Comparison of ENCODE assay signal across 8 cellular contexts in genomic region chr9:72557549-72557948, GRCh38. TPM values are rescaled to one million over a fixed set of nuclear protein-coding genes. Genes with fewer than 3 reads are reported as not detected.
DNase-seq lines count a peak whose midpoint lies in the region; ATAC-seq, FAIRE-seq and TF ChIP-seq lines count a peak whose summit lies in the region.

No MANE protein-coding gene starts in this region.

- ATAC-seq in K562 (peak; percentile 98), HG02763 (IDR thresholded peaks at IDR 0.05; ENCODE audit: unreplicated experiment) (no peak)
- peak; percentile 26 for ATAC-seq in naive thymus-derived CD4-positive, alpha-beta T cell

- H4K20me1 ChIP-seq in K562 (replicated peaks; ENCODE audit: control insufficient read depth, insufficient read depth, low read length) = no peaks in the 10 kb centered on the region

- TF ChIP-seq CTCF in Calu3 (IDR thresholded peaks at IDR 0.05; ENCODE audit: unreplicated experiment) (no peak), K562 (IDR thresholded peaks at IDR 0.05 in 2 of 3, conservative IDR thresholded peaks at IDR 0.05 in 1 of 3; ENCODE audit: insufficient read depth in 2 of 3, low read depth in 1 of 3, low read length in 3 of 3) (no peak), colonic mucosa (IDR thresholded peaks at IDR 0.05) (no peak)

- POLR2A ChIA-PET in K562 (lab: Yijun Ruan, JAX) = no interaction called here
- POLR2A ChIA-PET in naive thymus-derived CD4-positive, alpha-beta T cell (lab: Charles Lee) = no interaction called here
- POLR2A ChIA-PET in HEK293T (lab: Yijun Ruan, JAX) = no interaction called here

- in situ Hi-C loops in K562 (cut with MboI) = no loop called here

- no peak for TF ChIP-seq RAD21 in K562 (CRISPR knock-in tag; conservative IDR thresholded peaks at IDR 0.05 in 1 of 2, IDR thresholded peaks at IDR 0.05 in 1 of 2)

- H3K4me3 ChIP-seq in SJSA1 (no peak overlapping the region), K562 (no peak overlapping the region), colonic mucosa (no peak overlapping the region)
- no peak overlapping the region for H3K4me3 ChIP-seq in naive thymus-derived CD4-positive, alpha-beta T cell (ENCODE audit: low read length)

- peaks cover 5% of the 10 kb centered on the region for H3K36me3 Mint-ChIP-seq in Calu3 (ENCODE audit: insufficient read depth, unreplicated experiment)
- no peaks in the 10 kb centered on the region for H3K36me3 Mint-ChIP-seq in naive thymus-derived CD4-positive, alpha-beta T cell

- H3K79me2 ChIP-seq in K562 (ENCODE audit: control insufficient read depth, insufficient read depth, low read length) = no peaks in the 10 kb centered on the region

- peak; percentile 54; the same call in 1 of the 2 replicates for TF ChIP-seq EP300 in K562 (IDR thresholded peaks at IDR 0.05; ENCODE audit: low read length)

- no peak for TF ChIP-seq POLR2A in K562 (conservative IDR thresholded peaks at IDR 0.05)

- no peaks in the 10 kb centered on the region for H3K27me3 Mint-ChIP-seq in Calu3 (ENCODE audit: unreplicated experiment)
- H3K27me3 Mint-ChIP-seq in naive thymus-derived CD4-positive, alpha-beta T cell = peaks cover 0 to 5% (median 0%) of the 10 kb centered on the region in 5 donors

- H3K27ac ChIP-seq in SJSA1 (peak overlapping the region; percentile 47), K562 (ENCODE audit: extremely low read depth, low read depth, low read length) (peak overlapping the region; percentile 50; the same call in 2 of the 3 replicates), colonic mucosa (no peak overlapping the region)
- no peak overlapping the region for H3K27ac ChIP-seq in naive thymus-derived CD4-positive, alpha-beta T cell (ENCODE audit: low read depth, low read length)

- BruUV-seq in Calu3 (replicated peaks; lab: Mats Ljungman, UMichigan) (no TSS peak), K562 (replicated peaks; lab: Mats Ljungman, UMichigan) (no TSS peak)

- CTCF ChIA-PET in Calu3 (lab: Charles Lee) = interaction anchor here (0.7 kb wide), 1 partner anchor 192 kb away, joined by 3 read pairs; the partner anchor contains the start of gene ZFAND5
- CTCF ChIA-PET in K562 (lab: Yijun Ruan, JAX; ENCODE audit: low intra/inter-chr PET ratio) = no interaction called here
- CTCF ChIA-PET in naive thymus-derived CD4-positive, alpha-beta T cell (lab: Charles Lee) = no interaction called here
- CTCF ChIA-PET in HEK293T (lab: Yijun Ruan, JAX) = no interaction called here

- no peak overlapping the region for H3K4me3 Mint-ChIP-seq in Calu3 (ENCODE audit: low read depth, unreplicated experiment)
- peak overlapping the region in 1 of 10 donors; percentile 4 for H3K4me3 Mint-ChIP-seq in naive thymus-derived CD4-positive, alpha-beta T cell

- H3K27me3 ChIP-seq in SJSA1 (replicated peaks) (no peaks in the 10 kb centered on the region), K562 (ENCODE audit: control insufficient read depth in 2 of 2, insufficient read depth in 2 of 2, low read length in 2 of 2) (no peaks in the 10 kb centered on the region), colonic mucosa (no peaks in the 10 kb centered on the region)
- H3K27me3 ChIP-seq in naive thymus-derived CD4-positive, alpha-beta T cell (ENCODE audit: control insufficient read depth in 2 of 2, insufficient read depth in 2 of 2, low read length in 2 of 2) = no peaks in the 10 kb centered on the region

- no peaks in the 10 kb centered on the region for H3K9me3 ChIP-seq in SJSA1 (replicated peaks)
- H3K9me3 ChIP-seq in K562 (replicated peaks; ENCODE audit: control insufficient read depth, insufficient read depth, low read depth, low read length) = no peaks in the 10 kb centered on the region
- H3K9me3 ChIP-seq in naive thymus-derived CD4-positive, alpha-beta T cell (ENCODE audit: control insufficient read depth in 2 of 3, low read length in 3 of 3) = no peaks in the 10 kb centered on the region
- H3K9me3 ChIP-seq in colonic mucosa = no peaks in the 10 kb centered on the region

- H3K9me3 Mint-ChIP-seq in Calu3 (ENCODE audit: low read depth, unreplicated experiment) = no peaks in the 10 kb centered on the region
- H3K9me3 Mint-ChIP-seq in naive thymus-derived CD4-positive, alpha-beta T cell = peaks cover 0 to 1% (median 0%) of the 10 kb centered on the region in 11 donors

- H3K27ac Mint-ChIP-seq in Calu3 (ENCODE audit: unreplicated experiment) = peak overlapping the region; percentile 50
- peak overlapping the region in 1 of 9 donors; percentile 89 for H3K27ac Mint-ChIP-seq in naive thymus-derived CD4-positive, alpha-beta T cell

- H3K4me1 ChIP-seq in SJSA1 (replicated peaks) (peaks cover 35% of the 10 kb centered on the region), K562 (replicated peaks in 1 of 2; ENCODE audit: control insufficient read depth in 2 of 2, insufficient read depth in 2 of 2, low read length in 2 of 2) (peaks cover 0 to 8% of the 10 kb centered on the region in 2 experiments; a peak in 3 of 5 replicates), colonic mucosa (no peaks in the 10 kb centered on the region)
- no peaks in the 10 kb centered on the region for H3K4me1 ChIP-seq in naive thymus-derived CD4-positive, alpha-beta T cell (ENCODE audit: control insufficient read depth in 2 of 2, insufficient read depth in 2 of 2, low read length in 2 of 2)

- H3K9me1 ChIP-seq in K562 (ENCODE audit: control insufficient read depth, insufficient read depth, low read length) = no peaks in the 10 kb centered on the region

- peak overlapping the region; percentile 71 for H2AFZ ChIP-seq in K562 (ENCODE audit: low read depth, low read length)

- H3K36me3 ChIP-seq in SJSA1 (no peaks in the 10 kb centered on the region), K562 (ENCODE audit: control insufficient read depth, insufficient read depth, low read length) (no peaks in the 10 kb centered on the region), colonic mucosa (no peaks in the 10 kb centered on the region)
- H3K36me3 ChIP-seq in naive thymus-derived CD4-positive, alpha-beta T cell (ENCODE audit: control insufficient read depth in 2 of 3, insufficient read depth in 3 of 3, low read length in 3 of 3) = no peaks in the 10 kb centered on the region

- 0% methylated on average over 2 of the region's 2 CpGs for WGBS in K562 (ENCODE audit: insufficient coverage, low coverage, missing lambda C conversion rate)

- intact Hi-C loops in Calu3 (cut with micrococcal nuclease; ENCODE audit: unreplicated experiment) = no loop called here
- intact Hi-C loops in K562 (cut with micrococcal nuclease) = no loop called here
- intact Hi-C loops in naive thymus-derived CD4-positive, alpha-beta T cell (cut with micrococcal nuclease) = loop anchor here (2.0 to 5.0 kb wide), 2 partner anchors 31 to 35 kb away; partner anchors contain the start of gene TMC1 (in 1 of the 2)
- intact Hi-C loops in colonic mucosa (cut with DNase I) = no loop called here

- DNase-seq in Calu3 = peak; percentile 43
- peak; percentile 68 to 76 for DNase-seq in SJSA1 (ENCODE audit: low read depth in 1 of 2, low spot score in 2 of 2)
- DNase-seq in K562 (ENCODE audit: extremely low read depth in 1 of 4, low spot score in 3 of 4) = peak; percentile 61 to 85 (median 73)
- DNase-seq in naive thymus-derived CD4-positive, alpha-beta T cell = peak in 1 of 9 donors; percentile 57
- no peak for DNase-seq in colonic mucosa
- no peak for DNase-seq in HEK293T (ENCODE audit: extremely low spot score)
- no peak for DNase-seq in NCI-H774 (lab: John Stamatoyannopoulos, UW)

- peak; percentile 99 for FAIRE-seq in K562 (lab: Jason Lieb, UNC)

- no peak overlapping the region for H3K4me2 ChIP-seq in K562 (ENCODE audit: insufficient read depth, low read length)

- H3K4me1 Mint-ChIP-seq in Calu3 (ENCODE audit: low read depth, unreplicated experiment) = peaks cover 23% of the 10 kb centered on the region
- peaks cover 0 to 13% (median 0%) of the 10 kb centered on the region in 7 donors for H3K4me1 Mint-ChIP-seq in naive thymus-derived CD4-positive, alpha-beta T cell

- H3K9ac ChIP-seq in K562 (ENCODE audit: insufficient read depth in 1 of 2, low read depth in 2 of 2, low read length in 2 of 2) (peak overlapping the region in 1 of 2 experiments; percentile 0; a peak in 1 of 4 replicates), colonic mucosa (ENCODE audit: low read depth in 2 of 2, low read length in 2 of 2) (no peak overlapping the region)

TF ChIP-seq in HEK293T, 16 proteins besides CTCF, POLR2A, EP300 and RAD21 (continues in another document):
- TF ChIP-seq TARDBP (IDR thresholded peaks at IDR 0.05) = no peak
- no peak for TF ChIP-seq SP1 (IDR thresholded peaks at IDR 0.05)
- no peak for TF ChIP-seq BHLHE40 (IDR thresholded peaks at IDR 0.05; ENCODE audit: borderline replicate concordance)
- TF ChIP-seq FOXK2 (IDR thresholded peaks at IDR 0.05) = no peak
- TF ChIP-seq L3MBTL2 (conservative IDR thresholded peaks at IDR 0.05) = no peak
- TF ChIP-seq FOXM1 (IDR thresholded peaks at IDR 0.05; ENCODE audit: borderline replicate concordance) = no peak
- TF ChIP-seq NFRKB (IDR thresholded peaks at IDR 0.05) = no peak
- no peak for TF ChIP-seq ZNF384 (IDR thresholded peaks at IDR 0.05)
- no peak for TF ChIP-seq ARNT (IDR thresholded peaks at IDR 0.05)

RNA-seq across cellular contexts. Expression of gene TMC1, which starts 36.1 kb away (rescaled TPM):
- total RNA-seq in Calu3 (2022) (not detected in 2 replicates), K562 (2014; rRNA removed) (not detected in 2 replicates), K562 (2014; rRNA removed; fragmentation: Illumina TruSeq; extraction: Trizol) (0.19 TPM in 1 of 2 replicates, not detected in the other), K562 (2015; rRNA removed; fragmentation: Illumina TruSeq; extraction: Trizol) (not detected in 2 replicates), K562 (2021) (not detected in 2 replicates), colonic mucosa (under 1 TPM; 0.29 to 0.42 TPM)
- total RNA-seq in SJSA1 (2014; rRNA removed; shearing (Covaris generic)) = 0.06 and 0.84 TPM in 2 replicates
- not detected in 2 replicates for total RNA-seq in K562 (2011; cell fraction: chromatin; rRNA removed; ENCODE audit: low replicate concordance)
- not detected in 2 replicates for total RNA-seq in K562 (2011; cell fraction: nucleolus; rRNA removed)
- not detected in 2 replicates for total RNA-seq in K562 (2011; cell fraction: nucleoplasm; rRNA removed)
- polyA plus RNA-seq in K562 (2011; rRNA removed) (1.0 TPM in 1 of 2 replicates, not detected in the other), K562 (2014; fragmentation: Illumina TruSeq; extraction: Trizol) (not detected in 2 replicates), K562 (2014; fragmentation: Nextera tagmentation; extraction: Ambion mirVana) (under 1 TPM; 0.10 to 0.15 TPM), K562 (2014; rRNA removed) (not detected in 2 replicates)
- 0.31 TPM in 1 of 2 replicates, not detected in the other for polyA plus RNA-seq in K562 (2011; cell fraction: cytosol; rRNA removed)
- 1.4 TPM in 1 of 2 replicates, not detected in the other for polyA plus RNA-seq in K562 (2011; cell fraction: nucleus; rRNA removed)
- not detected in 2 replicates for polyA plus RNA-seq in K562 (2012)
- polyA minus RNA-seq in K562 (2011; rRNA and poly(A)+ RNA removed) = 1.3 TPM in 1 of 2 replicates, not detected in the other
- not detected in 2 replicates for polyA minus RNA-seq in K562 (2011; cell fraction: cytosol; rRNA and poly(A)+ RNA removed)
- polyA minus RNA-seq in K562 (2011; cell fraction: nucleus; rRNA and poly(A)+ RNA removed) = 3.1 TPM in 1 of 2 replicates, not detected in the other
- total RNA-seq in naive thymus-derived CD4-positive, alpha-beta T cell = not detected
- polyA plus RNA-seq in naive thymus-derived CD4-positive, alpha-beta T cell = not detected

Comparison
In these comparisons a context has a peak if more than half of its experiments do, and no peak if none do; other contexts are left out.
1. DNase-seq: peak in Calu3 (single experiment), SJSA1 (2 of 2) and K562 (4 of 4); none in colonic mucosa (single experiment), HEK293T (single experiment) and NCI-H774 (single experiment).
2. H3K27ac ChIP-seq: peak in SJSA1 (single experiment) and K562 (single experiment); none in naive thymus-derived CD4-positive, alpha-beta T cell (single experiment) and colonic mucosa (single experiment).
3. intact Hi-C loops: an anchor here in naive thymus-derived CD4-positive, alpha-beta T cell (2.0 to 5.0 kb wide); none called in Calu3, K562 and colonic mucosa.